Comparison of ENCODE assay signal across 8 cellular contexts in the genomic region with DNA sequence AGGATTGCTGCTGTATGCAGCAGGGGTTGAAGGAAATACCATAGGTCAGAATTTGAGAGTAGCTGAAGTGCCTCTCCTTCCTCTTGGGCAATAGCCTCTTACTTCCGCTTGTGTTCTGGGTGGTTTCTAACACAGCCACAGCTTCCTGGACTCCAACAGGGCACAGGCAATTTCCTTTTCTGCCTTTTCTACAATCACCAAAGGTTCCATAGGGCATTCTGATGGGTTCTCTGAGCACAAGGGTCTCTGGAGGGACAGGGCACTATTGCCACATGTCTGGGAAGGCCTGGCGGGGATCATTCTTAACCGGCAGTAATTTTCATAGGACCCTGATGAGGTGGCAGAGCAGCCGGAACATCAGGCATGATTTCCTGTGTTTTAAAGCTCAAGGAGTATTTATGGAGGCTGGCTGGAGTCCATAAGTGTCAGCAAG. TPM values are rescaled to one million over a fixed set of nuclear protein-coding genes. Genes with fewer than 3 reads are reported as not detected.
DNase-seq lines count a peak whose midpoint lies in the region; ATAC-seq, FAIRE-seq and TF ChIP-seq lines count a peak whose summit lies in the region.

No MANE protein-coding gene starts in this region.

- TF ChIP-seq CTCF in GM12878 (IDR thresholded peaks at IDR 0.05 in 2 of 3, conservative IDR thresholded peaks at IDR 0.05 in 1 of 3; ENCODE audit: control insufficient read depth in 2 of 3, extremely low read depth in 1 of 3, insufficient read depth in 1 of 3, low read depth in 3 of 3, low read length in 3 of 3) (no peak), mesothelial cell of epicardium (IDR thresholded peaks at IDR 0.05; ENCODE audit: unreplicated experiment) (no peak), omental fat pad (IDR thresholded peaks at IDR 0.05) (no peak)

- no peak overlapping the region for H3K4me3 ChIP-seq in GM12878

- no peak for TF ChIP-seq RAD21 in GM12878 (IDR thresholded peaks at IDR 0.05; ENCODE audit: insufficient read depth, low read depth, low read length)

- H3K36me3 Mint-ChIP-seq in mesothelial cell of epicardium = no peaks in the 10 kb centered on the region

- POLR2A ChIA-PET in GM12878 (lab: Charles Lee) = interaction anchor here (1.2 kb wide), 1 partner anchor 76 kb away, joined by 3 read pairs; no protein-coding TSS in a partner anchor

- H3K9me3 ChIP-seq in GM12878 (replicated peaks; ENCODE audit: control insufficient read depth, insufficient read depth, low read length) = no peaks in the 10 kb centered on the region

- peak overlapping the region; percentile 50; the same call in 1 of the 2 replicates for H3K4me2 ChIP-seq in GM12878 (ENCODE audit: control insufficient read depth, insufficient read depth)

- peak overlapping the region; percentile 71 for H3K27ac Mint-ChIP-seq in mesothelial cell of epicardium

- TF ChIP-seq EP300 in GM12878 (IDR thresholded peaks at IDR 0.05; ENCODE audit: borderline replicate concordance in 1 of 2, control insufficient read depth in 1 of 2, low read depth in 2 of 2, low read length in 2 of 2) = no peak

- no peak overlapping the region for H3K9ac ChIP-seq in GM12878 (ENCODE audit: control insufficient read depth, insufficient read depth, low read length)

- 4% methylated on average over 4 of the region's 4 CpGs for WGBS in GM12878 (ENCODE audit: insufficient coverage, insufficient replicate concordance, low lambda C conversion rate, missing lambda C conversion rate)

- H2AFZ ChIP-seq in GM12878 (ENCODE audit: control insufficient read depth, low read depth, low read length) = peak overlapping the region; percentile 59

- H3K27me3 Mint-ChIP-seq in mesothelial cell of epicardium (ENCODE audit: low read depth) = no peaks in the 10 kb centered on the region

- H3K4me1 ChIP-seq in GM12878 (ENCODE audit: control insufficient read depth, insufficient read depth, low read length) = peaks cover 10% of the 10 kb centered on the region

- no peak overlapping the region for H3K4me3 Mint-ChIP-seq in mesothelial cell of epicardium

- H3K79me2 ChIP-seq in GM12878 (ENCODE audit: control insufficient read depth, insufficient read depth, low read length) = no peaks in the 10 kb centered on the region

- H4K20me1 ChIP-seq in GM12878 (ENCODE audit: control insufficient read depth, insufficient read depth) = no peaks in the 10 kb centered on the region

- intact Hi-C loops in GM12878 (cut with micrococcal nuclease; ENCODE audit: unreplicated experiment) = no loop called here

- RAD21 ChIA-PET in GM12878 (lab: Charles Lee; ENCODE audit: unreplicated experiment) = no interaction called here

- BruUV-seq in GM12878 (replicated peaks; lab: Mats Ljungman, UMichigan) = no TSS peak

- H3K27ac ChIP-seq in GM12878 (ENCODE audit: control insufficient read depth, insufficient read depth) = no peak overlapping the region; the same call in 1 of the 2 replicates

- peaks cover 24% of the 10 kb centered on the region for H3K4me1 Mint-ChIP-seq in mesothelial cell of epicardium

- no peaks in the 10 kb centered on the region for H3K27me3 ChIP-seq in GM12878 (replicated peaks in 1 of 2; ENCODE audit: control insufficient read depth in 2 of 2, insufficient read depth in 2 of 2, low read length in 1 of 2)

- TF ChIP-seq POLR2A in GM12878 (IDR thresholded peaks at IDR 0.05; ENCODE audit: low read depth, low read length) = no peak

- no peaks in the 10 kb centered on the region for H3K9me3 Mint-ChIP-seq in mesothelial cell of epicardium

- CTCF ChIA-PET in GM12878 (lab: Yijun Ruan, JAX) = interaction anchor here (0.9 to 2.5 kb wide), 2 partner anchors 11 to 47 kb away, joined by 3 to 12 read pairs; no protein-coding TSS in a partner anchor

- SMC1A ChIA-PET in GM12878 (lab: Charles Lee; ENCODE audit: uncharacterized antibody, unreplicated experiment) = no interaction called here

- peak; percentile 53 for DNase-seq in NK-92 treated with Interleukin-12 subunit alpha and Interleukin-12 subunit beta, amount 100 ng/mL, for 24 hours (lab: John Stamatoyannopoulos, UW)
- no peak for DNase-seq in GM12878 (ENCODE audit: low read depth, low spot score)
- no peak for DNase-seq in mesothelial cell of epicardium (ENCODE audit: low spot score in 2 of 2, unreplicated experiment in 2 of 2)
- no peak for DNase-seq in 8988T
- no peak for DNase-seq in omental fat pad (ENCODE audit: low spot score)

- in situ Hi-C loops in GM12878 (cut with MboI) = no loop called here

- FAIRE-seq in GM12878 (lab: Jason Lieb, UNC) = no peak

- peak; percentile 48 for ATAC-seq in GM18511 (IDR thresholded peaks at IDR 0.05; ENCODE audit: unreplicated experiment)
- peak; percentile 71 for ATAC-seq in GM12878
- no peak for ATAC-seq in omental fat pad (ENCODE audit: low FRiP score)
- no peak for ATAC-seq in HG02623 (IDR thresholded peaks at IDR 0.05; ENCODE audit: unreplicated experiment)
- no peak for ATAC-seq in HG03135 (IDR thresholded peaks at IDR 0.05; ENCODE audit: unreplicated experiment)

- no peaks in the 10 kb centered on the region for H3K36me3 ChIP-seq in GM12878 (ENCODE audit: control insufficient read depth in 2 of 2, insufficient read depth in 2 of 2, low read length in 1 of 2)

RNA-seq across cellular contexts. Expression of gene AGTRAP, which starts 5.5 kb away (rescaled TPM):
- total RNA-seq in GM12878 (2013; cell fraction: nucleolus; rRNA removed) = 16.5 and 18.6 TPM in 2 replicates
- total RNA-seq in GM12878 (2014; rRNA removed) (12.8 and 16.1 TPM in 2 replicates), GM12878 (2014; rRNA removed; fragmentation: Illumina TruSeq; extraction: Trizol) (5.8 and 7.9 TPM in 2 replicates), GM12878 (2021) (10.0 and 12.7 TPM in 2 replicates), mesothelial cell of epicardium (25.8 to 29.4 TPM (median 29.0 TPM) in 3 replicates), omental fat pad (10 to 100 TPM; 35.1 to 93.1 (median 64.2) TPM)
- polyA plus RNA-seq in GM12878 (2011; ENCODE audit: low read depth) = 3.4 TPM
- polyA plus RNA-seq in GM12878 (2011; rRNA removed) (3.5 and 7.7 TPM in 2 replicates), GM12878 (2014; fragmentation: Illumina TruSeq; extraction: Trizol) (2.3 and 7.0 TPM in 2 replicates), GM12878 (2014; fragmentation: Nextera tagmentation; extraction: Ambion mirVana) (1 to 10 TPM; 3.0 to 4.1 TPM), GM12878 (2014; rRNA removed) (14.6 and 16.3 TPM in 2 replicates), GM12878 (2016; fragmentation: Nextera tagmentation; extraction: Ambion mirVana) (10 to 100 TPM; 14.5 to 17.4 TPM)
- polyA plus RNA-seq in GM12878 (2011; cell fraction: cytosol; rRNA removed) = 16.6 and 20.6 TPM in 2 replicates
- polyA plus RNA-seq in GM12878 (2011; cell fraction: nucleus; rRNA removed) = 19.7 and 25.2 TPM in 2 replicates
- polyA plus RNA-seq in GM12878 (2012) = 7.0 and 9.5 TPM in 2 replicates
- 3.9 and 9.0 TPM in 2 replicates for polyA minus RNA-seq in GM12878 (2011; rRNA and poly(A)+ RNA removed)
- polyA minus RNA-seq in GM12878 (2011; cell fraction: cytosol; rRNA and poly(A)+ RNA removed) = 5.7 and 8.3 TPM in 2 replicates
- 4.1 and 5.5 TPM in 2 replicates for polyA minus RNA-seq in GM12878 (2011; cell fraction: nucleus; rRNA and poly(A)+ RNA removed)

RNA-seq across cellular contexts. Expression of gene C1orf167, which starts 31.5 kb away (rescaled TPM):
- not detected in 2 replicates for total RNA-seq in GM12878 (2013; cell fraction: nucleolus; rRNA removed)
- 0.17 TPM in 1 of 2 replicates, not detected in the other for total RNA-seq in GM12878 (2014; rRNA removed)
- total RNA-seq in GM12878 (2014; rRNA removed; fragmentation: Illumina TruSeq; extraction: Trizol) = not detected in 2 replicates
- 0.31 TPM in 1 of 2 replicates, not detected in the other for total RNA-seq in GM12878 (2021)
- polyA plus RNA-seq in GM12878 (2011; ENCODE audit: low read depth) = not detected
- polyA plus RNA-seq in GM12878 (2011; rRNA removed) = not detected in 2 replicates
- not detected in 2 replicates for polyA plus RNA-seq in GM12878 (2011; cell fraction: cytosol; rRNA removed)
- not detected in 2 replicates for polyA plus RNA-seq in GM12878 (2011; cell fraction: nucleus; rRNA removed)
- polyA plus RNA-seq in GM12878 (2012) = 0.10 and 1.7 TPM in 2 replicates
- not detected in 2 replicates for polyA plus RNA-seq in GM12878 (2014; fragmentation: Illumina TruSeq; extraction: Trizol)
- not detected for polyA plus RNA-seq in GM12878 (2014; fragmentation: Nextera tagmentation; extraction: Ambion mirVana)
- not detected in 2 replicates for polyA plus RNA-seq in GM12878 (2014; rRNA removed)
- not detected for polyA plus RNA-seq in GM12878 (2016; fragmentation: Nextera tagmentation; extraction: Ambion mirVana)
- polyA minus RNA-seq in GM12878 (2011; rRNA and poly(A)+ RNA removed) = not detected in 2 replicates
- polyA minus RNA-seq in GM12878 (2011; cell fraction: cytosol; rRNA and poly(A)+ RNA removed) = not detected in 2 replicates
- polyA minus RNA-seq in GM12878 (2011; cell fraction: nucleus; rRNA and poly(A)+ RNA removed) = not detected in 2 replicates
- 0.18 to 0.20 TPM in 2 of 3 replicates, not detected in the other for total RNA-seq in mesothelial cell of epicardium
- 1 to 10 TPM in 1 of 4 donors, under 1 TPM in 1, not detected in 2; 0.72 to 2.0 TPM for total RNA-seq in omental fat pad

RNA-seq across cellular contexts. Expression of gene DRAXIN, which starts 38.9 kb away (rescaled TPM):
- not detected in 2 replicates for total RNA-seq in GM12878 (2013; cell fraction: nucleolus; rRNA removed)
- total RNA-seq in GM12878 (2014; rRNA removed) (not detected in 2 replicates), GM12878 (2014; rRNA removed; fragmentation: Illumina TruSeq; extraction: Trizol) (0.04 and 0.05 TPM in 2 replicates), GM12878 (2021) (0.05 TPM in 1 of 2 replicates, not detected in the other), mesothelial cell of epicardium (1.1 to 1.4 TPM (median 1.4 TPM) in 3 replicates), omental fat pad (not detected)
- not detected for polyA plus RNA-seq in GM12878 (2011; ENCODE audit: low read depth)
- polyA plus RNA-seq in GM12878 (2011; rRNA removed) (0.01 TPM in 2 replicates), GM12878 (2014; fragmentation: Illumina TruSeq; extraction: Trizol) (not detected in 2 replicates), GM12878 (2014; fragmentation: Nextera tagmentation; extraction: Ambion mirVana) (under 1 TPM in 1 of 2 experiments, not detected in 1; 0.02 TPM), GM12878 (2014; rRNA removed) (0.01 TPM in 2 replicates), GM12878 (2016; fragmentation: Nextera tagmentation; extraction: Ambion mirVana) (under 1 TPM; 0.03 to 0.04 TPM)
- 0.01 and 0.02 TPM in 2 replicates for polyA plus RNA-seq in GM12878 (2011; cell fraction: cytosol; rRNA removed)
- 0.04 TPM in 1 of 2 replicates, not detected in the other for polyA plus RNA-seq in GM12878 (2011; cell fraction: nucleus; rRNA removed)
- 0.05 and 0.06 TPM in 2 replicates for polyA plus RNA-seq in GM12878 (2012)
- not detected in 2 replicates for polyA minus RNA-seq in GM12878 (2011; rRNA and poly(A)+ RNA removed)
- polyA minus RNA-seq in GM12878 (2011; cell fraction: cytosol; rRNA and poly(A)+ RNA removed) = not detected in 2 replicates
- polyA minus RNA-seq in GM12878 (2011; cell fraction: nucleus; rRNA and poly(A)+ RNA removed) = not detected in 2 replicates

RNA-seq across cellular contexts. Expression of gene MAD2L2, which starts 49.5 kb away (rescaled TPM):
- 28.5 and 28.7 TPM in 2 replicates for total RNA-seq in GM12878 (2013; cell fraction: nucleolus; rRNA removed)
- 88.3 and 95.0 TPM in 2 replicates for total RNA-seq in GM12878 (2014; rRNA removed)
- 32.8 and 37.2 TPM in 2 replicates for total RNA-seq in GM12878 (2014; rRNA removed; fragmentation: Illumina TruSeq; extraction: Trizol)
- total RNA-seq in GM12878 (2021) = 58.0 and 59.1 TPM in 2 replicates
- polyA plus RNA-seq in GM12878 (2011; ENCODE audit: low read depth) = 25.5 TPM
- polyA plus RNA-seq in GM12878 (2011; rRNA removed) = 33.2 and 48.3 TPM in 2 replicates
- 91.7 and 111 TPM in 2 replicates for polyA plus RNA-seq in GM12878 (2011; cell fraction: cytosol; rRNA removed)
- 79.7 and 86.5 TPM in 2 replicates for polyA plus RNA-seq in GM12878 (2011; cell fraction: nucleus; rRNA removed)
- polyA plus RNA-seq in GM12878 (2012) = 46.9 and 51.3 TPM in 2 replicates
- 21.5 and 42.6 TPM in 2 replicates for polyA plus RNA-seq in GM12878 (2014; fragmentation: Illumina TruSeq; extraction: Trizol)
- 1 to 10 TPM; 3.5 to 8.0 TPM for polyA plus RNA-seq in GM12878 (2014; fragmentation: Nextera tagmentation; extraction: Ambion mirVana)
- 80.5 and 85.1 TPM in 2 replicates for polyA plus RNA-seq in GM12878 (2014; rRNA removed)
- 10 to 100 TPM; 75.4 to 86.5 TPM for polyA plus RNA-seq in GM12878 (2016; fragmentation: Nextera tagmentation; extraction: Ambion mirVana)
- polyA minus RNA-seq in GM12878 (2011; rRNA and poly(A)+ RNA removed) = 35.5 and 55.6 TPM in 2 replicates
- 14.3 and 15.2 TPM in 2 replicates for polyA minus RNA-seq in GM12878 (2011; cell fraction: cytosol; rRNA and poly(A)+ RNA removed)
- 20.7 and 30.7 TPM in 2 replicates for polyA minus RNA-seq in GM12878 (2011; cell fraction: nucleus; rRNA and poly(A)+ RNA removed)
- total RNA-seq in mesothelial cell of epicardium = 53.0 to 56.3 TPM (median 56.0 TPM) in 3 replicates
- 10 to 100 TPM; 20.2 to 41.3 (median 35.7) TPM for total RNA-seq in omental fat pad

Comparison
In these comparisons a context has a peak if more than half of its experiments do, and no peak if none do; other contexts are left out.
1. ATAC-seq: peak in GM18511 (single experiment) and GM12878 (single experiment); none in omental fat pad (single experiment), HG02623 (single experiment) and HG03135 (single experiment).